ENCODE assay signal across 1 cellular context in genomic region chr3:113812854-113813253, GRCh38.
TF ChIP-seq lines count a peak whose summit lies in the region.

No MANE protein-coding gene starts in this region.

TF ChIP-seq in H1, 55 proteins besides CTCF, POLR2A, EP300 and RAD21 (continued from another document):
- TF ChIP-seq CREB1 (IDR thresholded peaks at IDR 0.05) (no peak), CBX8 (IDR thresholded peaks at IDR 0.05; ENCODE audit: borderline replicate concordance, low read depth, low read length) (no peak), ATF3 (IDR thresholded peaks at IDR 0.05; ENCODE audit: insufficient read depth, low read depth, low read length) (no peak), RFX5 (IDR thresholded peaks at IDR 0.05; ENCODE audit: borderline replicate concordance, low read depth, low read length) (no peak), BCL11A (IDR thresholded peaks at IDR 0.05; ENCODE audit: low read depth in 2 of 2, low read length in 2 of 2) (no peak), CBX5 (IDR thresholded peaks at IDR 0.05; ENCODE audit: low read depth, low read length) (no peak), POLR2AphosphoS5 (IDR thresholded peaks at IDR 0.05; ENCODE audit: low read depth, low read length) (no peak), JUN (IDR thresholded peaks at IDR 0.05; ENCODE audit: low read depth, low read length) (no peak), CTBP2 (IDR thresholded peaks at IDR 0.05; ENCODE audit: borderline replicate concordance, insufficient read depth, insufficient read length, low read length) (no peak), KDM4A (IDR thresholded peaks at IDR 0.05; ENCODE audit: low read depth, low read length, severe bottlenecking) (peak; percentile 13), RBBP5 (IDR thresholded peaks at IDR 0.05; ENCODE audit: borderline replicate concordance, low read depth, low read length) (no peak), CHD1 (IDR thresholded peaks at IDR 0.05; ENCODE audit: low read depth, low read length) (no peak), TEAD4 (IDR thresholded peaks at IDR 0.05; ENCODE audit: low read depth, low read length) (no peak), SIX5 (IDR thresholded peaks at IDR 0.05; ENCODE audit: low read depth, low read length) (no peak), ASH2L (IDR thresholded peaks at IDR 0.05; ENCODE audit: low read length) (peak; percentile 34), HDAC2 (IDR thresholded peaks at IDR 0.05; ENCODE audit: borderline replicate concordance in 1 of 2, low read depth in 2 of 2, low read length in 2 of 2) (no peak)
TF ChIP-seq in H1: peak in this region for 3.
